In genomic region chr6:148455225-148455624, GRCh38 we compare ENCODE assay signal across 15 cellular contexts.
DNase-seq lines count a peak whose midpoint lies in the region; ATAC-seq and TF ChIP-seq lines count a peak whose summit lies in the region.
"Had no signal": no experiment of that assay in that cellular context is flagged by ENCODE, and none has a peak within 500 bp of the region (broad histone marks: within the 10 kb centered on the region; RNA-seq: fewer than 3 reads in every experiment).

No MANE protein-coding gene starts in this region.

- H3K36me3 ChIP-seq in IMR-90 (ENCODE audit: control insufficient read depth, insufficient read depth, low read length) (no peaks in the 10 kb centered on the region; the same call in 1 of the 2 replicates), heart right ventricle (peaks cover 0 to 13% (median 0%) of the 10 kb centered on the region in 9 donors)
- H3K36me3 ChIP-seq: neutrophil had no signal

- TF ChIP-seq RAD21 in IMR-90 (IDR thresholded peaks at IDR 0.05; ENCODE audit: low read length): no peak

- H3K27me3 Mint-ChIP-seq in activated CD4-positive, alpha-beta T cell treated with anti-CD3 and anti-CD28 coated beads, Interleukin-2, amount 10 ng/mL, durations not matched to agents 24 days and 14 days: peaks cover 25% of the 10 kb centered on the region

- peaks cover 13% of the 10 kb centered on the region for H3K4me1 Mint-ChIP-seq in activated CD4-positive, alpha-beta T cell treated with anti-CD3 and anti-CD28 coated beads, Interleukin-2, amount 10 ng/mL, durations not matched to agents 24 days and 14 days

- no peak overlapping the region for H4K5ac ChIP-seq in IMR-90 (ENCODE audit: low read depth, low read length)

- no peaks in the 10 kb centered on the region for H3K9me3 ChIP-seq in IMR-90 (ENCODE audit: control insufficient read depth, insufficient read depth, low read length)
- H3K9me3 ChIP-seq in heart right ventricle: no peaks in the 10 kb centered on the region
- H3K9me3 ChIP-seq: neutrophil had no signal

- H2AFZ ChIP-seq in IMR-90 (replicated peaks; ENCODE audit: low read length, poor library complexity): peak overlapping the region; percentile 44

- no peak for TF ChIP-seq POLR2A in IMR-90 (IDR thresholded peaks at IDR 0.05; ENCODE audit: low read depth, low read length)

- peaks cover 25 to 74% of the 10 kb centered on the region in 2 experiments for H3K79me1 ChIP-seq in IMR-90 (ENCODE audit: low read depth in 1 of 2, low read length in 2 of 2)

- H4K20me1 ChIP-seq in IMR-90 (ENCODE audit: insufficient read depth, low read length): no peaks in the 10 kb centered on the region

- peak overlapping the region; percentile 7; the same call in 1 of the 2 replicates for H2AK5ac ChIP-seq in IMR-90 (ENCODE audit: low read depth, low read length)

- intact Hi-C loops in IMR-90 (cut with micrococcal nuclease): no loop called here
- intact Hi-C loops in heart right ventricle (cut with DNase I): loop anchor here in 2 of 10 donors (10.0 kb wide), 1 partner anchor 110 kb away; the partner anchor contains the start of gene SASH1 (in 2 of the 2)
- intact Hi-C loops in activated CD4-positive, alpha-beta T cell treated with anti-CD3 and anti-CD28 coated beads, Interleukin-2, amount 10 ng/mL, durations not matched to agents 24 days and 14 days (cut with micrococcal nuclease): no loop called here

- H3K27me3 ChIP-seq in IMR-90 (ENCODE audit: control insufficient read depth, insufficient read depth, low read length): no peaks in the 10 kb centered on the region
- H3K27me3 ChIP-seq in heart right ventricle: no peaks in the 10 kb centered on the region

- no TSS peak for BruUV-seq in IMR-90 (replicated peaks; lab: Mats Ljungman, UMichigan)

- POLR2A ChIA-PET in IMR-90 (lab: Charles Lee; ENCODE audit: unreplicated experiment): no interaction called here

- no peaks in the 10 kb centered on the region for H3K9me3 Mint-ChIP-seq in activated CD4-positive, alpha-beta T cell treated with anti-CD3 and anti-CD28 coated beads, Interleukin-2, amount 10 ng/mL, durations not matched to agents 24 days and 14 days
- H3K9me3 Mint-ChIP-seq: activated B cell treated with CpG ODN at 0.5 μM for 24 hours; CD4-positive, alpha-beta memory T cell had no signal

- no peak overlapping the region for H2BK5ac ChIP-seq in IMR-90 (ENCODE audit: low read depth, low read length, poor library complexity, severe bottlenecking)

- no peak overlapping the region for H3K56ac ChIP-seq in IMR-90 (ENCODE audit: extremely low read depth, insufficient read depth, low read length)

- no peak overlapping the region for H3K4me2 ChIP-seq in IMR-90 (ENCODE audit: low read depth, low read length)

- H2AK9ac ChIP-seq in IMR-90 (replicated peaks; ENCODE audit: low read depth, low read length, poor library complexity): peak overlapping the region; percentile 57

- H4K8ac ChIP-seq in IMR-90 (ENCODE audit: low read depth in 2 of 2, low read length in 2 of 2): no peak overlapping the region

- no peak overlapping the region for H3K18ac ChIP-seq in IMR-90 (ENCODE audit: low read depth, low read length)

- dilution Hi-C loops in IMR-90 (cut with HindIII; ENCODE audit: low sequenced_read_pairs, unreplicated experiment): no loop called here

- no peak overlapping the region for H2BK20ac ChIP-seq in IMR-90 (ENCODE audit: low read depth, low read length)

- H3K4me1 ChIP-seq in IMR-90 (ENCODE audit: control insufficient read depth, insufficient read depth, low read length) (peaks cover 2% of the 10 kb centered on the region), heart right ventricle (peaks cover 0 to 56% (median 41%) of the 10 kb centered on the region in 9 donors)

- no peak overlapping the region for H3K4me3 Mint-ChIP-seq in activated CD4-positive, alpha-beta T cell treated with anti-CD3 and anti-CD28 coated beads, Interleukin-2, amount 10 ng/mL, durations not matched to agents 24 days and 14 days
- H3K4me3 Mint-ChIP-seq: activated B cell treated with CpG ODN at 0.5 μM for 24 hours; CD4-positive, alpha-beta memory T cell had no signal

- H4K91ac ChIP-seq in IMR-90 (ENCODE audit: insufficient read depth, low read depth, low read length): no peak overlapping the region

- CTCF ChIA-PET in IMR-90 (lab: Yijun Ruan, JAX): no interaction called here

- no peak for TF ChIP-seq CTCF in IMR-90 (conservative IDR thresholded peaks at IDR 0.05; ENCODE audit: low read depth, low read length)
- no peak for TF ChIP-seq CTCF in cardiac fibroblast (IDR thresholded peaks at IDR 0.05; ENCODE audit: low read depth, low read length)
- TF ChIP-seq CTCF in heart right ventricle (IDR thresholded peaks at IDR 0.05): no peak

- H2BK120ac ChIP-seq in IMR-90 (ENCODE audit: low read depth, low read length): no peak overlapping the region; the same call in 1 of the 2 replicates

- H3K9me1 ChIP-seq in IMR-90 (ENCODE audit: insufficient read depth, low read length): peaks cover 6% of the 10 kb centered on the region; the same call in 1 of the 2 replicates

- H3K23ac ChIP-seq in IMR-90 (ENCODE audit: low read depth, low read length): no peak overlapping the region

- H3K36me3 Mint-ChIP-seq in activated CD4-positive, alpha-beta T cell treated with anti-CD3 and anti-CD28 coated beads, Interleukin-2, amount 10 ng/mL, durations not matched to agents 24 days and 14 days (ENCODE audit: low read depth): no peaks in the 10 kb centered on the region

- H3K27ac ChIP-seq in IMR-90 (ENCODE audit: insufficient read depth, low read length) (no peak overlapping the region), heart right ventricle (peak overlapping the region in 5 of 10 donors; percentile 13 to 81 (median 53))
- H3K27ac ChIP-seq: neutrophil had no signal

- 0 out of 2 replicates have a peak overlapping the region, but pooled peaks have one; percentile 5 for H3K4ac ChIP-seq in IMR-90 (ENCODE audit: low read depth, low read length)

- 59% methylated on average over 7 of the region's 10 CpGs; no CpG with 5 or more reads in 1 of the 2 experiments for WGBS in IMR-90 (ENCODE audit: extremely low coverage in 2 of 2, insufficient read length in 1 of 2), 2 experiments
- WGBS in heart right ventricle, 2 donors: 40 to 41% methylated on average over 10 of the region's 10 CpGs

- no peak overlapping the region for H3K14ac ChIP-seq in IMR-90 (replicated peaks; ENCODE audit: low read depth, low read length)

- in situ Hi-C loops in IMR-90 (cut with MboI; ENCODE audit: low sequenced_read_pairs): no loop called here

- H3K9ac ChIP-seq in IMR-90 (ENCODE audit: low read depth, low read length): no peak overlapping the region

- H2BK15ac ChIP-seq in IMR-90 (ENCODE audit: low read depth, low read length): no peak overlapping the region

- DNase-seq in IMR-90: peak; percentile 90
- DNase-seq in cardiac fibroblast (ENCODE audit: low read depth in 2 of 2): peak; percentile 71 to 91
- peak in 1 of 2 donors; percentile 31 for DNase-seq in heart right ventricle
- peak; percentile 78 for DNase-seq in skeletal muscle cell (ENCODE audit: low read depth)
- DNase-seq in activated CD4-positive, alpha-beta T cell treated with anti-CD3 and anti-CD28 coated beads for 1 hour: no peak
- no peak for DNase-seq in activated CD4-positive, alpha-beta T cell treated with anti-CD3 and anti-CD28 coated beads, Interleukin-2, amount 10 ng/mL, durations not matched to agents 24 days and 14 days
- DNase-seq: activated B cell treated with CpG ODN at 0.5 μM for 24 hours; activated CD8-positive, alpha-beta memory T cell treated with anti-CD3 and anti-CD28 coated beads, Interleukin-2, amount 50 U/mL, for 48 hours; activated naive CD4-positive, alpha-beta T cell treated with anti-CD3 and anti-CD28 coated beads, Interleukin-2, amount 50 U/mL, for 16 hours; CD4-positive, alpha-beta memory T cell; GDM1; NCI-H2171; SW 1271 had no signal

- ATAC-seq in IMR-90 (ENCODE audit: low read depth): no peak; the same call in 1 of the 2 replicates
- peak in 6 of 8 donors; percentile 14 to 70 (median 60) for ATAC-seq in heart right ventricle
- no peak for ATAC-seq in HG03439 (IDR thresholded peaks at IDR 0.05; ENCODE audit: unreplicated experiment)

- H3K4me3 ChIP-seq in IMR-90 (ENCODE audit: insufficient read depth, low read depth, low read length) (no peak overlapping the region), cardiac fibroblast (replicated peaks in 1 of 2; ENCODE audit: low read depth in 2 of 2, low read length in 2 of 2) (no peak overlapping the region), heart right ventricle (no peak overlapping the region), skeletal muscle cell (ENCODE audit: low read depth, low read length) (no peak overlapping the region)

- no peak overlapping the region for H3K27ac Mint-ChIP-seq in activated CD4-positive, alpha-beta T cell treated with anti-CD3 and anti-CD28 coated beads, Interleukin-2, amount 10 ng/mL, durations not matched to agents 24 days and 14 days
- H3K27ac Mint-ChIP-seq: activated B cell treated with CpG ODN at 0.5 μM for 24 hours had no signal

TF ChIP-seq in IMR-90, 13 proteins besides CTCF, POLR2A, EP300 and RAD21:
- no peak for TF ChIP-seq MXI1 (IDR thresholded peaks at IDR 0.05; ENCODE audit: borderline replicate concordance, low read depth, low read length)
- TF ChIP-seq BHLHE40 (IDR thresholded peaks at IDR 0.05; ENCODE audit: low read depth, low read length): 0 out of 2 replicates have a peak, but pooled peaks have one; percentile 28

Comparison
In these comparisons a context has a peak if more than half of its experiments do, and no peak if none do; other contexts are left out.
1. ATAC-seq: peak in heart right ventricle (6 of 8); none in IMR-90 (single experiment) and HG03439 (single experiment).
2. DNase-seq: peak in IMR-90 (single experiment), cardiac fibroblast (2 of 2) and skeletal muscle cell (single experiment); none in activated CD4-positive, alpha-beta T cell treated with anti-CD3 and anti-CD28 coated beads for 1 hour (single experiment) and activated CD4-positive, alpha-beta T cell treated with anti-CD3 and anti-CD28 coated beads, Interleukin-2, amount 10 ng/mL, durations not matched to agents 24 days and 14 days (single experiment).